ENCODE assay signal across 9 cellular contexts in the genomic region with DNA sequence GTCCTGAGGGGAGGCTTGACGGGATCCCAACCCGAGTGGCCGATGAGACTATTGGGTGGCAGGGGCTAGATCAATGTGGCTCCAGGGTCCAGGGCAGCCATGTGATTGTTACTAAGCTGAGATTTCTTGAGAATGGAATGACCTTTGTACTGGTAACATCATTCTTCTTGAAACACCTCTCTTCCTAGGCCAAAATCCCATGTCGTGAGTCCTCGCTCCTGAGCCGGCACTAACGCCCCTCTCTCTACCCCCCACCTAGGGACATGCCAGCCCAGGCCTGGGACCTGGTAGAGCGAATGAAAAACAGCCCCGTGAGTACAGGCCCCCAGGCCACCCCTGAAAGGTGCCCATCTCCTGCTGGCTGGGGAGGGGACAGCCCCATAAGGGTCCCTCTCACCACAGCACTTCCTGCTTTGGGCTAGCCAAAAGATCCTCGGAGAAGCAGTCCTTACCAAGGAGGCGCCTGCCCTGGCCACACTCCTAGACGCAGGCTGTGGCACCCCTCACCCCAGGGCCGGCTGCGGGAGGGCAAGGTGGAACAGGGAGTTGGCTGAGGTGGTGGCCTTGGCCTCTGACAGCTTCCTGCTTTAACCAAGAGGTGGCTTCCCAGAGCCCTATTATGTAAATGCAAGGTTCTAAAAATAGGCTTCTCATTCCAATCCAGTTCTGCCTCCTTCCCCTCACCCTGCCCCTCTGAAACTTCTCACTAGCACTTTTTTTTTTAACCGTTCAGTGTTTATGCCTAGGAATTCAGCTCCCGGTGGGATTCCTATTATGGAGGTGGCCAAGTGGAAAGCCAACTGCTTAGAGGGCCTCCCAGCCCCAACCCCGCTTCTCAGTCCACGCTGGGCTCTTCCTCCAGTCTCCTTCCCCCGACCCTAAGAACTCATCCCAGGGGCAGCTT.
A peak's percentile ranks its signal among the peaks of the same experiment; 100 is the strongest.
DNase-seq lines count a peak whose midpoint lies in the region; ATAC-seq and TF ChIP-seq lines count a peak whose summit lies in the region.
"Had no signal": no experiment of that assay in that cellular context is flagged by ENCODE, and none has a peak within 500 bp of the region (broad histone marks: within the 10 kb centered on the region; RNA-seq: fewer than 3 reads in every experiment).

No MANE protein-coding gene starts in this region.

- H3K27ac ChIP-seq in spleen, result peak overlapping the region; percentile 54 to 94 (median 79)

- WGBS in spleen, 5 donors, result 32 to 42% (median 35%) methylated on average over 19 of the region's 19 CpGs

- TF ChIP-seq CTCF in spleen (IDR thresholded peaks at IDR 0.05 in 8 of 11, conservative IDR thresholded peaks at IDR 0.05 in 3 of 11), result peak in 3 of 11 experiments; percentile 12 to 18 (median 15)

- H3K4me1 Mint-ChIP-seq in activated naive CD8-positive, alpha-beta T cell (ENCODE audit: low read depth), result peaks cover 80% of the 10 kb centered on the region
- H3K4me1 Mint-ChIP-seq in immature natural killer cell, result peaks cover 64 to 67% of the 10 kb centered on the region in 2 donors

- peaks cover 0 to 34% (median 0%) of the 10 kb centered on the region in 6 donors for H3K36me3 ChIP-seq in spleen

- H3K27me3 Mint-ChIP-seq in activated naive CD8-positive, alpha-beta T cell, result no peaks in the 10 kb centered on the region
- peaks cover 2 to 10% (median 3%) of the 10 kb centered on the region in 3 donors for H3K27me3 Mint-ChIP-seq in immature natural killer cell (ENCODE audit: low read depth in 3 of 3)

- peak overlapping the region; percentile 85 for H3K4me3 Mint-ChIP-seq in activated naive CD8-positive, alpha-beta T cell
- H3K4me3 Mint-ChIP-seq in immature natural killer cell, result peak overlapping the region; percentile 18 to 72 (median 52)

- DNase-seq in RPMI8226 (peak; percentile 29), immature natural killer cell (peak; percentile 68 to 77 (median 76)), spleen (peak; percentile 91)

- peaks cover 3% of the 10 kb centered on the region for H3K36me3 Mint-ChIP-seq in activated naive CD8-positive, alpha-beta T cell
- H3K36me3 Mint-ChIP-seq in immature natural killer cell, result no peaks in the 10 kb centered on the region

- no peaks in the 10 kb centered on the region for H3K9me3 ChIP-seq in spleen

- no peak for TF ChIP-seq POLR2A in spleen (IDR thresholded peaks at IDR 0.05)

- peaks cover 22 to 73% (median 51%) of the 10 kb centered on the region in 6 donors for H3K4me1 ChIP-seq in spleen

- peak overlapping the region in 2 of 8 donors; percentile 6 to 38 for H3K4me3 ChIP-seq in spleen

- H3K9me3 Mint-ChIP-seq in activated naive CD8-positive, alpha-beta T cell (ENCODE audit: low read depth), result no peaks in the 10 kb centered on the region
- no peaks in the 10 kb centered on the region for H3K9me3 Mint-ChIP-seq in immature natural killer cell

- intact Hi-C loops in spleen (cut with DNase I; ENCODE audit: low total_unique reads), result no loop called here

- peak; percentile 65 for ATAC-seq in GM21576 (IDR thresholded peaks at IDR 0.05; ENCODE audit: unreplicated experiment)
- no peak for ATAC-seq in GM18498 (IDR thresholded peaks at IDR 0.05; ENCODE audit: unreplicated experiment)
- no peak for ATAC-seq in HG03378 (IDR thresholded peaks at IDR 0.05; ENCODE audit: unreplicated experiment)
- ATAC-seq in GM19455 (IDR thresholded peaks at IDR 0.05; ENCODE audit: unreplicated experiment), result no peak
- ATAC-seq: Panc1 had no signal

- H3K27me3 ChIP-seq in spleen (replicated peaks in 1 of 7), result no peaks in the 10 kb centered on the region

- peak overlapping the region; percentile 97 for H3K27ac Mint-ChIP-seq in activated naive CD8-positive, alpha-beta T cell
- H3K27ac Mint-ChIP-seq in immature natural killer cell, result peak overlapping the region; percentile 73 to 97 (median 94)

Comparison
In these comparisons a context has a peak if more than half of its experiments do, and no peak if none do; other contexts are left out.
1. DNase-seq: peak in every context shown above with its lines; median percentile 91 in spleen; 76 in immature natural killer cell; 29 in RPMI8226.